In the genomic region with DNA sequence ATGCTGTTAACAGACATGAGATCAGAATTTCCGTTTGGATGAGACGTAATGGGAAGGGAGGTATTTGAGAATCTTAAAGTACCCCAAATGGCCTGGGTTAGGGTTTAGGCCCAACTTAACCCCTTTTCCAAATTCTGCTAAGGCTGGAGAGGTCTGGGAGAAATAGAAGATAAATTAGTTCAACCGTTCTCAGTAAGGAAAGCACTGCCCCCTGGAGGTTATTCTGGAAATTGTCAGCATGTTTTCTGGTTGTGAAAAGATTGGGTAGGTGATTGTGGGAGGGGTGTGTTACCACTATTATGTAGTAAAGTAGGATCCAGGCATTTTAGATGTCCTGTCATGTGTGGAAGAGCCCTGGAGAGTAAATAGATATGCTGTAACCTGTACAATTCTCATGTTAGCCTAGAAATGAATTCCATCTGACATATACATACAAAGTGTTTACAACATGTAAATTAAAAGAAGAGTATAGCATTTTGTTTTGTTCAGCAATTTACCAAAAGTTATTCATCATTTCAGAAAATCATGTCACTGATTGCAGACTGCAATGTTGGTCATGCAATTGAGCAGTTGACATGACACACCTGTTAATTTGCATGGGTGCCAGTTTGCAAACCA, we compare ENCODE assay signal across 10 cellular contexts. TPM values are rescaled to one million over a fixed set of nuclear protein-coding genes. Genes with fewer than 3 reads are reported as not detected.
DNase-seq lines count a peak whose midpoint lies in the region; ATAC-seq and TF ChIP-seq lines count a peak whose summit lies in the region.
"Had no signal": no experiment of that assay in that cellular context is flagged by ENCODE, and none has a peak within 500 bp of the region (broad histone marks: within the 10 kb centered on the region; RNA-seq: fewer than 3 reads in every experiment).

No MANE protein-coding gene starts in this region.

- WGBS in aorta, 2 donors = 3 to 7% methylated on average over 3 of the region's 3 CpGs

- intact Hi-C loops in aorta (cut with DNase I) = loop anchor here (2.0 to 5.0 kb wide), 2 partner anchors 297 to 298 kb away; no protein-coding TSS in a partner anchor

- no peak overlapping the region for H3K4me3 ChIP-seq in fibroblast of villous mesenchyme (ENCODE audit: low read depth, low read length)
- H3K4me3 ChIP-seq in aorta (ENCODE audit: low read length in 2 of 2) = no peak overlapping the region
- H3K4me3 ChIP-seq: SJSA1 had no signal

- H3K27ac ChIP-seq in aorta (ENCODE audit: low read depth in 1 of 2, low read length in 2 of 2) = no peak overlapping the region
- H3K27ac ChIP-seq: SJSA1 had no signal

- ATAC-seq in HG03342 (IDR thresholded peaks at IDR 0.05; ENCODE audit: unreplicated experiment) (peak; percentile 81), aorta (ENCODE audit: low FRiP score) (no peak)

- no peaks in the 10 kb centered on the region for H3K36me3 ChIP-seq in aorta (ENCODE audit: control insufficient read depth in 1 of 2, insufficient read depth in 2 of 2, low read length in 1 of 2)
- H3K36me3 ChIP-seq: SJSA1 had no signal

- in situ Hi-C loops in GM13976 (cut with MboI; ENCODE audit: low sequenced_read_pairs, unreplicated experiment) = loop anchor here (25.0 kb wide), 1 partner anchor 503 kb away; no protein-coding TSS in a partner anchor

- no peaks in the 10 kb centered on the region for H3K9me3 ChIP-seq in aorta (ENCODE audit: control insufficient read depth, low read length)
- H3K9me3 ChIP-seq: SJSA1 had no signal

- H3K4me1 ChIP-seq in aorta (ENCODE audit: control insufficient read depth in 1 of 2, insufficient read depth in 2 of 2, low read length in 2 of 2) = no peaks in the 10 kb centered on the region
- H3K4me1 ChIP-seq: SJSA1 had no signal

- DNase-seq in AML-193 (lab: John Stamatoyannopoulos, UW) = peak; percentile 55 to 63
- DNase-seq in GM13976 (ENCODE audit: low spot score) = peak; percentile 30
- DNase-seq in NCI-H82 (lab: John Stamatoyannopoulos, UW) = peak; percentile 75
- DNase-seq in activated CD8-positive, alpha-beta memory T cell treated with anti-CD3 and anti-CD28 coated beads, Interleukin-2, amount 50 U/mL, for 4 hours = peak; percentile 37
- DNase-seq in fibroblast of villous mesenchyme (ENCODE audit: low read depth) = peak; percentile 43
- peak; percentile 62 for DNase-seq in pons (ENCODE audit: low spot score)
- no peak for DNase-seq in aorta

- TF ChIP-seq CTCF in GM13976 (IDR thresholded peaks at IDR 0.05; ENCODE audit: borderline replicate concordance, control extremely low read depth, extremely low read depth, insufficient read depth, missing control alignments) (peak; percentile 63), fibroblast of villous mesenchyme (IDR thresholded peaks at IDR 0.05; ENCODE audit: insufficient read depth, low read depth, low read length) (peak; percentile 63)

- peaks cover 0 to 3% of the 10 kb centered on the region in 2 donors for H3K27me3 ChIP-seq in aorta (ENCODE audit: control insufficient read depth in 1 of 2, insufficient read depth in 2 of 2, low read length in 1 of 2)
- H3K27me3 ChIP-seq: SJSA1 had no signal

RNA-seq across cellular contexts. Expression of gene GRXCR1, which starts 26.8 kb away (rescaled TPM):
- total RNA-seq in fibroblast of villous mesenchyme (not detected in 2 replicates), aorta (not detected)
- polyA plus RNA-seq in aorta = not detected
- total RNA-seq: SJSA1, subcutaneous adipose tissue had no signal

Comparison
In these comparisons a context has a peak if more than half of its experiments do, and no peak if none do; other contexts are left out.
1. DNase-seq: peak in AML-193 (2 of 2), GM13976 (single experiment), NCI-H82 (single experiment), activated CD8-positive, alpha-beta memory T cell treated with anti-CD3 and anti-CD28 coated beads, Interleukin-2, amount 50 U/mL, for 4 hours (single experiment), fibroblast of villous mesenchyme (single experiment) and pons (single experiment); none in aorta (0 of 2).